ENCODE assay signal across 1 cellular context in the genomic region with DNA sequence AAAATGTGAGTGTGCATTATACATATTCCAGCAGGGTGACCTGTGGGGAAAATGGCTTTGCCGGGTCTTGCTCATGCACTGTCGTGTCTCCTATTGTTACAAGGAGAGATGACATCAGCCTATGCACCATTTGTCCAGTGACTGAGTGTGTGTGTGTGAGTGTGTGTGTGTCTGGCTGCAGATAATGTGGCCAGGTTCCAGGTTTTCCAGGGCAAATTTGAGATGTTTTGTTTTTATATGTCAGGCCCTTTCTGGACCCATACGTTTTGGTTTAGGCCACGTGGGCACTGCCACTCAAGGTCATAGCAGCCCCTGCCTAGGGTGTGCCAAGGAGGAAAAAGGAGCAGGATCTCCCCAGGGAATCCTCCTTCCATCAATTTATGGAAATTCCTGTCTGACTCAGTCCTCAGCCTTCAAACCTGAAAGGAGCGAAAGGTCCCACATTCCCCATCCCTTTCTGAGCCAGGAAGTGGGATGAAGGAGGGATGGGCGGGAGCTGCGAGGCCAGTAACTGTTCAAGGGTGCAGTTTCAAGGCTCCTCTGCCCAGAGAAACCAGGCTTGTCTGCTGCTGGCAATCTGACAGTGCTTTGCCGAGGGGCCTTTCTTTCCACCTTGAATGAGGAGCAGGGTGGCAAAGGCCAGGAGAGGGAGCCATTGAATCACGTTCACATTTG.
TF ChIP-seq lines count a peak whose summit lies in the region.

No MANE protein-coding gene starts in this region.

TF ChIP-seq in neural cell, 6 proteins besides CTCF, POLR2A, EP300 and RAD21:
- TF ChIP-seq REST (IDR thresholded peaks at IDR 0.05; ENCODE audit: borderline replicate concordance) = peak; percentile 85
- TF ChIP-seq POLR2AphosphoS5 (IDR thresholded peaks at IDR 0.05) = peak; percentile 16
- TF ChIP-seq MXI1 (conservative IDR thresholded peaks at IDR 0.05; ENCODE audit: poor library complexity, severe bottlenecking) = no peak
- TF ChIP-seq SMC3 (conservative IDR thresholded peaks at IDR 0.05; ENCODE audit: poor library complexity) = peak; percentile 89
